ENCODE assay signal across 16 cellular contexts in the genomic region with DNA sequence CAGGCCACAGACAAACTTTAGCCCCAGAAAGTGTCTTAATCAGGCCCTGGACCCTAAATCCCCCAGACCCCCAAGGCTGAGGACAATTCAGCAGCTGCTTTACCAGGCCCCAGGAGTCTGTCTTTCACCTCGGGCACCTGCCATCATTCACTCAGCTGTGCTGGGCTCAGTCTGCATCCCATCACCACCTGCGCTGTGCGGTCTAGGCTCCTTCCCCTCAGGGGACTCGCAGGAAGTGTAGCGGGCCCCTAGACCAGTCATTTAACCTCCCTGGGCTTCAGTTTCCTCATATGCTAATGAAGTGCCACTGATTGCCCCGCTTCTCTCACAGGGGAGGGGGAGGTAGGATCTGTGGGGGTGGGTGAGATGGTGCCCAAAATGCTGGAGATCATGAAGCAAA.
A peak's percentile ranks its signal among the peaks of the same experiment; 100 is the strongest.
DNase-seq lines count a peak whose midpoint lies in the region; ATAC-seq and TF ChIP-seq lines count a peak whose summit lies in the region.
"Had no signal": no experiment of that assay in that cellular context is flagged by ENCODE, and none has a peak within 500 bp of the region (broad histone marks: within the 10 kb centered on the region; RNA-seq: fewer than 3 reads in every experiment).

No MANE protein-coding gene starts in this region.

- H3K36me3 ChIP-seq in CD8-positive, alpha-beta T cell (ENCODE audit: insufficient read depth, low read length): no peaks in the 10 kb centered on the region
- H3K36me3 ChIP-seq in MG63: no peaks in the 10 kb centered on the region
- H3K36me3 ChIP-seq: ascending aorta, prostate gland had no signal

- no peak overlapping the region for H3K4me3 ChIP-seq in CD8-positive, alpha-beta T cell (ENCODE audit: low read depth, low read length)
- no peak overlapping the region for H3K4me3 ChIP-seq in MG63
- H3K4me3 ChIP-seq: ascending aorta, dorsolateral prefrontal cortex, prostate gland had no signal

- H3K27me3 ChIP-seq in CD8-positive, alpha-beta T cell (ENCODE audit: insufficient read depth, low read length): no peaks in the 10 kb centered on the region
- H3K27me3 ChIP-seq in MG63: no peaks in the 10 kb centered on the region
- H3K27me3 ChIP-seq: ascending aorta, dorsolateral prefrontal cortex had no signal

- intact Hi-C loops in CD8-positive, alpha-beta T cell (cut with DNase I, micrococcal nuclease): no loop called here
- intact Hi-C loops in activated CD8-positive, alpha-beta T cell treated with anti-CD3 and anti-CD28 coated beads for 36 hours (cut with micrococcal nuclease): no loop called here

- no peak overlapping the region for H3K27ac Mint-ChIP-seq in CD8-positive, alpha-beta T cell
- H3K27ac Mint-ChIP-seq in activated CD8-positive, alpha-beta T cell treated with anti-CD3 and anti-CD28 coated beads for 36 hours: peak overlapping the region; percentile 42
- H3K27ac Mint-ChIP-seq: H9, immature natural killer cell had no signal

- ATAC-seq in CD8-positive, alpha-beta T cell: peak; percentile 62
- peak; percentile 79 for ATAC-seq in GM19452 (IDR thresholded peaks at IDR 0.05; ENCODE audit: unreplicated experiment)
- peak; percentile 59 for ATAC-seq in HG03159 (IDR thresholded peaks at IDR 0.05; ENCODE audit: unreplicated experiment)
- ATAC-seq in activated CD8-positive, alpha-beta T cell treated with anti-CD3 and anti-CD28 coated beads for 36 hours: peak; percentile 83

- POLR2A ChIA-PET in CD8-positive, alpha-beta T cell (lab: Charles Lee): no interaction called here
- POLR2A ChIA-PET in activated CD8-positive, alpha-beta T cell treated with anti-CD3 and anti-CD28 coated beads for 36 hours (lab: Charles Lee): no interaction called here

- TF ChIP-seq CTCF in CD8-positive, alpha-beta T cell (IDR thresholded peaks at IDR 0.05): no peak
- TF ChIP-seq CTCF in activated CD8-positive, alpha-beta T cell treated with anti-CD3 and anti-CD28 coated beads for 36 hours (IDR thresholded peaks at IDR 0.05): no peak

- H3K4me3 Mint-ChIP-seq in CD8-positive, alpha-beta T cell: no peak overlapping the region
- peak overlapping the region; percentile 7 for H3K4me3 Mint-ChIP-seq in activated CD8-positive, alpha-beta T cell treated with anti-CD3 and anti-CD28 coated beads for 36 hours
- H3K4me3 Mint-ChIP-seq: immature natural killer cell; stimulated activated naive CD8-positive, alpha-beta T cell treated with anti-CD3 and anti-CD28 coated beads, Interleukin-15, Interleukin-2, amounts not matched to agents 100 ng/mL and 50 ng/mL, for 24 hours had no signal

- no peaks in the 10 kb centered on the region for H3K36me3 Mint-ChIP-seq in CD8-positive, alpha-beta T cell
- H3K36me3 Mint-ChIP-seq in activated CD8-positive, alpha-beta T cell treated with anti-CD3 and anti-CD28 coated beads for 36 hours (ENCODE audit: low read depth): no peaks in the 10 kb centered on the region
- H3K36me3 Mint-ChIP-seq: immature natural killer cell had no signal

- H3K27me3 Mint-ChIP-seq in CD8-positive, alpha-beta T cell (ENCODE audit: low read depth): no peaks in the 10 kb centered on the region
- H3K27me3 Mint-ChIP-seq in activated CD8-positive, alpha-beta T cell treated with anti-CD3 and anti-CD28 coated beads for 36 hours: no peaks in the 10 kb centered on the region
- H3K27me3 Mint-ChIP-seq: stimulated activated naive CD8-positive, alpha-beta T cell treated with anti-CD3 and anti-CD28 coated beads, Interleukin-15, Interleukin-2, amounts not matched to agents 100 ng/mL and 50 ng/mL, for 24 hours had no signal

- peaks cover 13% of the 10 kb centered on the region for H3K4me1 ChIP-seq in CD8-positive, alpha-beta T cell (ENCODE audit: insufficient read depth, low read length)
- H3K4me1 ChIP-seq: ascending aorta, prostate gland had no signal

- H3K27ac ChIP-seq in CD8-positive, alpha-beta T cell (ENCODE audit: low read depth, low read length): no peak overlapping the region
- H3K27ac ChIP-seq: ascending aorta, dorsolateral prefrontal cortex, prostate gland had no signal

- H3K9me3 ChIP-seq in CD8-positive, alpha-beta T cell (ENCODE audit: low read length): no peaks in the 10 kb centered on the region
- no peaks in the 10 kb centered on the region; the same call in 1 of the 2 replicates for H3K9me3 ChIP-seq in MG63
- H3K9me3 ChIP-seq: ascending aorta, prostate gland had no signal

- H3K4me1 Mint-ChIP-seq in CD8-positive, alpha-beta T cell (ENCODE audit: low read depth): peaks cover 17% of the 10 kb centered on the region
- peaks cover 25% of the 10 kb centered on the region for H3K4me1 Mint-ChIP-seq in activated CD8-positive, alpha-beta T cell treated with anti-CD3 and anti-CD28 coated beads for 36 hours (ENCODE audit: low read depth)
- H3K4me1 Mint-ChIP-seq: immature natural killer cell had no signal

- no peaks in the 10 kb centered on the region for H3K9me3 Mint-ChIP-seq in CD8-positive, alpha-beta T cell
- H3K9me3 Mint-ChIP-seq in activated CD8-positive, alpha-beta T cell treated with anti-CD3 and anti-CD28 coated beads for 36 hours: no peaks in the 10 kb centered on the region
- H3K9me3 Mint-ChIP-seq: H9; immature natural killer cell; stimulated activated naive CD8-positive, alpha-beta T cell treated with anti-CD3 and anti-CD28 coated beads, Interleukin-15, Interleukin-2, amounts not matched to agents 100 ng/mL and 50 ng/mL, for 24 hours had no signal

- DNase-seq in CD8-positive, alpha-beta T cell: no peak
- DNase-seq in activated CD8-positive, alpha-beta T cell treated with anti-CD3 and anti-CD28 coated beads for 36 hours: peak; percentile 71
- DNase-seq in activated T-cell treated with anti-CD3 and anti-CD28 coated beads for 4 hours: no peak
- DNase-seq in MG63: no peak
- no peak for DNase-seq in DMS114 treated with DMSO at 0.1 percent for 48 hours (lab: John Stamatoyannopoulos, UW; ENCODE audit: unreplicated experiment)
- DNase-seq in Ammon's horn (ENCODE audit: low spot score): no peak
- DNase-seq: activated CD4-positive, CD25-positive, alpha-beta regulatory T cell treated with anti-CD3 and anti-CD28 coated beads, Interleukin-2, amount 50 U/mL, for 72 hours; DMS79; dorsolateral prefrontal cortex; H9; immature natural killer cell had no signal

- CTCF ChIA-PET in CD8-positive, alpha-beta T cell (lab: Charles Lee): no interaction called here
- CTCF ChIA-PET in activated CD8-positive, alpha-beta T cell treated with anti-CD3 and anti-CD28 coated beads for 36 hours (lab: Charles Lee): interaction anchor here (0.6 kb wide), 1 partner anchor 26 kb away, joined by 3 read pairs; no protein-coding TSS in a partner anchor
